ENCODE assay signal across 9 cellular contexts in the genomic region with DNA sequence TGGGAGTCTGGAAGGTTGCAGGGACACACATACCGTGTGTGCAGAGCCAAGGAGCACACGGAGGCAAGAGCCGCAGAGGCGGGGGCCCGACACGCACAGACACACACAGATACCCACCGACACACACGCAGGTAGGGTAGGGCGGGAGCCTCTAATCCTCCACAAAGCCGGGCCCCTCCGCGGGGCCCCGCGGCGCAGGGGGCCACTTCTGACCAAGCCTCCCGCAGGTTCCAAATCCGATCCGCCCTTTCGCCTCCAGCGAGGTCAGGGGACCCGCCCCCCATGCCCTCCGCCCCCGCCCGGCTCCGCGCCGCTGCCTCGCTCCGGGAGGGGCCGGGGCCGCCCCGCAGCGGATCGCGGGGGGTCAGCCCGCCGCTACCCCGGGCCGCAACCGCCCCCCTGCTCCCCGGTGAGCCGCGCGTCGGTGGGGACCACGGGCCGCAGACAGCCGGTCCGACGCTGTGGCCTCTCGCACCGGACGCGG. TPM values are rescaled to one million over a fixed set of nuclear protein-coding genes. Genes with fewer than 3 reads are reported as not detected.
DNase-seq lines count a peak whose midpoint lies in the region; ATAC-seq and TF ChIP-seq lines count a peak whose summit lies in the region.
"Had no signal": no experiment of that assay in that cellular context is flagged by ENCODE, and none has a peak within 500 bp of the region (broad histone marks: within the 10 kb centered on the region; RNA-seq: fewer than 3 reads in every experiment).

No MANE protein-coding gene starts in this region.

- TF ChIP-seq POLR2A in breast epithelium (IDR thresholded peaks at IDR 0.05) (no peak), adrenal gland (IDR thresholded peaks at IDR 0.05) (no peak)

- H3K4me3 Mint-ChIP-seq in CD14-positive monocyte, result peak overlapping the region; percentile 50 to 86
- peak overlapping the region; percentile 54 for H3K4me3 Mint-ChIP-seq in natural killer cell

- H3K27me3 Mint-ChIP-seq in CD14-positive monocyte (ENCODE audit: low read depth in 3 of 3) (peaks cover 85 to 94% (median 89%) of the 10 kb centered on the region in 3 donors), natural killer cell (ENCODE audit: low read depth in 2 of 2) (peaks cover 40 to 53% of the 10 kb centered on the region in 2 donors)

- no peaks in the 10 kb centered on the region for H3K36me3 ChIP-seq in HUES48 (ENCODE audit: control insufficient read depth, insufficient read depth, low read length)
- no peaks in the 10 kb centered on the region for H3K36me3 ChIP-seq in breast epithelium
- H3K36me3 ChIP-seq in adrenal gland (replicated peaks in 1 of 2), result no peaks in the 10 kb centered on the region

- H3K27ac ChIP-seq in HUES48 (ENCODE audit: low read depth, low read length), result no peak overlapping the region
- peak overlapping the region; percentile 70 to 93 for H3K27ac ChIP-seq in breast epithelium
- H3K27ac ChIP-seq in adrenal gland, result no peak overlapping the region

- no peak for ATAC-seq in natural killer cell

- H3K9me3 Mint-ChIP-seq in CD14-positive monocyte (peaks cover 0 to 34% (median 13%) of the 10 kb centered on the region in 7 donors), natural killer cell (no peaks in the 10 kb centered on the region)

- peak overlapping the region; percentile 52 for H3K4me3 ChIP-seq in HUES48 (ENCODE audit: low read depth, low read length)
- peak overlapping the region; percentile 24 to 84 (median 66) for H3K4me3 ChIP-seq in breast epithelium
- peak overlapping the region in 1 of 4 donors; percentile 44 for H3K4me3 ChIP-seq in adrenal gland

- H3K4me1 Mint-ChIP-seq in CD14-positive monocyte (peaks cover 24% of the 10 kb centered on the region), natural killer cell (peaks cover 7 to 24% of the 10 kb centered on the region in 2 donors)

- H3K27ac Mint-ChIP-seq in CD14-positive monocyte (no peak overlapping the region), natural killer cell (peak overlapping the region in 1 of 2 donors; percentile 21)

- DNase-seq in CD14-positive monocyte (ENCODE audit: low spot score) (no peak), breast epithelium (ENCODE audit: low spot score in 2 of 2) (no peak), natural killer cell (no peak), adrenal gland (no peak), D341Med (ENCODE audit: low spot score) (no peak), NCI-H146 treated with DMSO at 0.1 percent for 48 hours (lab: John Stamatoyannopoulos, UW; ENCODE audit: unreplicated experiment) (no peak), glomerular visceral epithelial cell (ENCODE audit: extremely low spot score) (no peak)

- peaks cover 3% of the 10 kb centered on the region in 2 donors for H3K36me3 Mint-ChIP-seq in CD14-positive monocyte
- no peaks in the 10 kb centered on the region for H3K36me3 Mint-ChIP-seq in natural killer cell

- peaks cover 98% of the 10 kb centered on the region for H3K27me3 ChIP-seq in HUES48 (ENCODE audit: control insufficient read depth, insufficient read depth, low read length)
- H3K27me3 ChIP-seq in breast epithelium, result peaks cover 4 to 22% of the 10 kb centered on the region in 2 donors
- peaks cover 70% of the 10 kb centered on the region for H3K27me3 ChIP-seq in adrenal gland

- 1 to 2% methylated on average over 36 to 54 of the region's 54 CpGs; no CpG with 5 or more reads in 2 of the 4 donors for WGBS in adrenal gland, 4 donors

- H3K9me3 ChIP-seq in HUES48 (ENCODE audit: control insufficient read depth, insufficient read depth, low read length) (no peaks in the 10 kb centered on the region), breast epithelium (no peaks in the 10 kb centered on the region), adrenal gland (replicated peaks in 1 of 3) (no peaks in the 10 kb centered on the region)

- intact Hi-C loops in CD14-positive monocyte (cut with micrococcal nuclease) (loop anchor here in 1 of 2 donors (5.0 kb wide), 1 partner anchor 165 kb away; no protein-coding TSS in a partner anchor), breast epithelium (cut with DNase I; ENCODE audit: low total_unique reads) (no loop called here), natural killer cell (cut with micrococcal nuclease) (no loop called here), adrenal gland (cut with DNase I) (loop anchor here (5.0 kb wide), 1 partner anchor 170 kb away; no protein-coding TSS in a partner anchor)

- H3K4me1 ChIP-seq in HUES48 (ENCODE audit: control insufficient read depth, insufficient read depth, low read length), result peaks cover 45% of the 10 kb centered on the region
- peaks cover 0 to 11% of the 10 kb centered on the region in 2 donors for H3K4me1 ChIP-seq in breast epithelium
- peaks cover 3 to 22% of the 10 kb centered on the region in 2 donors for H3K4me1 ChIP-seq in adrenal gland (replicated peaks in 1 of 2)

- no peak overlapping the region for H3K9ac ChIP-seq in HUES48 (ENCODE audit: low read depth, low read length)

- no peak for TF ChIP-seq CTCF in CD14-positive monocyte (IDR thresholded peaks at IDR 0.05)
- no peak for TF ChIP-seq CTCF in breast epithelium (IDR thresholded peaks at IDR 0.05)
- no peak for TF ChIP-seq CTCF in natural killer cell (IDR thresholded peaks at IDR 0.05)
- no peak for TF ChIP-seq CTCF in adrenal gland (IDR thresholded peaks at IDR 0.05)

RNA-seq across cellular contexts. Expression of gene LMX1B, which starts 1.4 kb away (rescaled TPM):
- not detected for polyA plus RNA-seq in CD14-positive monocyte
- total RNA-seq in breast epithelium, result 10 to 100 TPM in 1 of 3 donors, 1 to 10 TPM in 1, under 1 TPM in 1; 0.16 to 20.3 (median 9.2) TPM
- total RNA-seq in natural killer cell, result not detected
- under 1 TPM in 1 of 8 donors, not detected in 7; under 0.01 TPM for total RNA-seq in adrenal gland
- polyA plus RNA-seq in adrenal gland, result under 1 TPM in 1 of 3 donors, not detected in 2; 0.07 TPM
- total RNA-seq: bronchial epithelial cell had no signal

Comparison
In these comparisons a context has a peak if more than half of its experiments do, and no peak if none do; other contexts are left out.
1. H3K27ac ChIP-seq: peak in breast epithelium (2 of 2); none in HUES48 (single experiment) and adrenal gland (0 of 5).
2. intact Hi-C loops: an anchor here in adrenal gland (5.0 kb wide); none called in breast epithelium and natural killer cell.